In the genomic region with DNA sequence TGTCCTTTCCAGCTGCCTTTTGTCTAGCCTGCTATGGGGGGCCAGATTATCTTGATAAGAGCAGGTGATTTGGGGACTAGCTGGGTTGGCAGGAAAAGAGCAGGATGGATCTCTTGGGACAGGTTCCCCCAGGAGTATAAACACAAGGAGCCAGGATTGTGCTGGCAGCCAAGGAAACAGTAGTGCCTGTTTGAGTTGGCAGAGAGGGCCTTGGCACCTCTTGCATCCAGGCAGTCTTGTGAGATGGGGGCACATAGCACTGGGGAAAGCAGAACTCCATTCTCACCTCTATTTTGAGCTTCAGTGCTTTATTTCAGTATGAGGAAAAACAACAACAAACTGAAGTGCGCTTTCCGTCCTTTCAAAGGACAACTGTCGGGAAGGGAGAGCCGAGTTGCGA, we compare ENCODE assay signal across 23 cellular contexts. TPM values are rescaled to one million over a fixed set of nuclear protein-coding genes. Genes with fewer than 3 reads are reported as not detected.
A peak's percentile ranks its signal among the peaks of the same experiment; 100 is the strongest.
DNase-seq lines count a peak whose midpoint lies in the region; ATAC-seq and TF ChIP-seq lines count a peak whose summit lies in the region.
"Had no signal": no experiment of that assay in that cellular context is flagged by ENCODE, and none has a peak within 500 bp of the region (broad histone marks: within the 10 kb centered on the region; RNA-seq: fewer than 3 reads in every experiment).

No MANE protein-coding gene starts in this region.

- CTCF ChIA-PET in activated CD8-positive, alpha-beta T cell treated with anti-CD3 and anti-CD28 coated beads, Interleukin-2, amount 10 ng/mL, durations not matched to agents 7 days and 5 days (lab: Charles Lee), result interaction anchor here (1.1 to 4.6 kb wide), 4 partner anchors 13 to 54 kb away, joined by 3 to 21 read pairs (median 4); no protein-coding TSS in a partner anchor
- CTCF ChIA-PET in activated CD8-positive, alpha-beta T cell treated with anti-CD3 and anti-CD28 coated beads for 36 hours (lab: Charles Lee), result interaction anchor here (0.8 to 1.5 kb wide), 5 partner anchors 10 to 120 kb away, joined by 3 to 4 read pairs (median 3); a partner anchor contains a TSS
- CTCF ChIA-PET in WTC11 (lab: Charles Lee), result no interaction called here

- no peak for ATAC-seq in activated CD8-positive, alpha-beta T cell treated with anti-CD3 and anti-CD28 coated beads, Interleukin-2, amount 10 ng/mL, durations not matched to agents 7 days and 5 days
- no peak for ATAC-seq in activated CD8-positive, alpha-beta T cell treated with anti-CD3 and anti-CD28 coated beads for 36 hours
- ATAC-seq in WTC11 (no peak), left ventricle myocardium superior (peak; percentile 67), gastrocnemius medialis (peak in 1 of 2 donors; percentile 42)
- ATAC-seq: activated CD4-positive, CD25-positive, alpha-beta regulatory T cell treated with anti-CD3 and anti-CD28 coated beads, Interleukin-2, amount 50 U/mL, for 24 hours; stimulated activated naive CD8-positive, alpha-beta T cell treated with anti-CD3 and anti-CD28 coated beads, Interleukin-15, Interleukin-2, amounts not matched to agents 100 U/mL and 50 U/mL, for 24 hours; T-cell had no signal

- no peak for TF ChIP-seq CTCF in activated CD8-positive, alpha-beta T cell treated with anti-CD3 and anti-CD28 coated beads for 36 hours (IDR thresholded peaks at IDR 0.05)
- TF ChIP-seq CTCF in WTC11 (IDR thresholded peaks at IDR 0.05) (no peak), gastrocnemius medialis (IDR thresholded peaks at IDR 0.05 in 4 of 5, conservative IDR thresholded peaks at IDR 0.05 in 1 of 5) (no peak)

- no peak overlapping the region for H3K4me3 Mint-ChIP-seq in activated CD8-positive, alpha-beta T cell treated with anti-CD3 and anti-CD28 coated beads, Interleukin-2, amount 10 ng/mL, durations not matched to agents 7 days and 5 days
- no peak overlapping the region for H3K4me3 Mint-ChIP-seq in activated CD8-positive, alpha-beta T cell treated with anti-CD3 and anti-CD28 coated beads for 36 hours
- H3K4me3 Mint-ChIP-seq in WTC11, result no peak overlapping the region
- H3K4me3 Mint-ChIP-seq: IgD-negative memory B cell, T-cell had no signal

- no peak for TF ChIP-seq POLR2A in gastrocnemius medialis (IDR thresholded peaks at IDR 0.05)

- no peaks in the 10 kb centered on the region for H3K27me3 ChIP-seq in gastrocnemius medialis
- H3K27me3 ChIP-seq: SJSA1 had no signal

- H3K27ac Mint-ChIP-seq in activated CD8-positive, alpha-beta T cell treated with anti-CD3 and anti-CD28 coated beads, Interleukin-2, amount 10 ng/mL, durations not matched to agents 7 days and 5 days, result peak overlapping the region; percentile 13
- H3K27ac Mint-ChIP-seq in activated CD8-positive, alpha-beta T cell treated with anti-CD3 and anti-CD28 coated beads for 36 hours, result no peak overlapping the region
- peak overlapping the region; percentile 57 for H3K27ac Mint-ChIP-seq in WTC11
- H3K27ac Mint-ChIP-seq: IgD-negative memory B cell, T-cell had no signal

- no peak overlapping the region for H3K4me3 ChIP-seq in gastrocnemius medialis
- H3K4me3 ChIP-seq: lung, SJSA1 had no signal

- H3K9me3 Mint-ChIP-seq in activated CD8-positive, alpha-beta T cell treated with anti-CD3 and anti-CD28 coated beads, Interleukin-2, amount 10 ng/mL, durations not matched to agents 7 days and 5 days (ENCODE audit: insufficient read depth), result no peaks in the 10 kb centered on the region
- no peaks in the 10 kb centered on the region for H3K9me3 Mint-ChIP-seq in activated CD8-positive, alpha-beta T cell treated with anti-CD3 and anti-CD28 coated beads for 36 hours
- H3K9me3 Mint-ChIP-seq in WTC11, result no peaks in the 10 kb centered on the region
- H3K9me3 Mint-ChIP-seq: IgD-negative memory B cell, T-cell had no signal

- H3K36me3 Mint-ChIP-seq in activated CD8-positive, alpha-beta T cell treated with anti-CD3 and anti-CD28 coated beads, Interleukin-2, amount 10 ng/mL, durations not matched to agents 7 days and 5 days (ENCODE audit: low read depth), result peaks cover 44% of the 10 kb centered on the region
- peaks cover 34% of the 10 kb centered on the region for H3K36me3 Mint-ChIP-seq in activated CD8-positive, alpha-beta T cell treated with anti-CD3 and anti-CD28 coated beads for 36 hours (ENCODE audit: low read depth)
- peaks cover 56% of the 10 kb centered on the region for H3K36me3 Mint-ChIP-seq in WTC11

- H3K9me3 ChIP-seq in gastrocnemius medialis, result no peaks in the 10 kb centered on the region
- H3K9me3 ChIP-seq: SJSA1 had no signal

- H3K36me3 ChIP-seq in gastrocnemius medialis, result peaks cover 0 to 52% of the 10 kb centered on the region in 2 donors

- intact Hi-C loops in activated CD8-positive, alpha-beta T cell treated with anti-CD3 and anti-CD28 coated beads for 36 hours (cut with micrococcal nuclease), result no loop called here
- intact Hi-C loops in left ventricle myocardium superior (cut with micrococcal nuclease), result no loop called here
- intact Hi-C loops in gastrocnemius medialis (cut with DNase I; ENCODE audit: low total_unique reads), result no loop called here

- POLR2A ChIA-PET in activated CD8-positive, alpha-beta T cell treated with anti-CD3 and anti-CD28 coated beads, Interleukin-2, amount 10 ng/mL, durations not matched to agents 7 days and 5 days (lab: Charles Lee), result interaction anchor here (0.7 to 1.4 kb wide), 2 partner anchors 11 to 257 kb away, joined by 3 read pairs; no protein-coding TSS in a partner anchor
- POLR2A ChIA-PET in activated CD8-positive, alpha-beta T cell treated with anti-CD3 and anti-CD28 coated beads for 36 hours (lab: Charles Lee), result interaction anchor here (1.2 to 2.4 kb wide), 2 partner anchors 8 to 11 kb away, joined by 3 to 10 read pairs; a partner anchor contains a TSS
- POLR2A ChIA-PET in WTC11 (lab: Charles Lee), result no interaction called here

- H3K27ac ChIP-seq in gastrocnemius medialis, result peak overlapping the region; percentile 38 to 78 (median 62)
- H3K27ac ChIP-seq: 22Rv1, C4-2B, SJSA1 had no signal

- no peaks in the 10 kb centered on the region for H3K27me3 Mint-ChIP-seq in activated CD8-positive, alpha-beta T cell treated with anti-CD3 and anti-CD28 coated beads, Interleukin-2, amount 10 ng/mL, durations not matched to agents 7 days and 5 days (ENCODE audit: low read depth)
- H3K27me3 Mint-ChIP-seq in activated CD8-positive, alpha-beta T cell treated with anti-CD3 and anti-CD28 coated beads for 36 hours, result no peaks in the 10 kb centered on the region
- no peaks in the 10 kb centered on the region for H3K27me3 Mint-ChIP-seq in WTC11 (ENCODE audit: low read depth)
- H3K27me3 Mint-ChIP-seq: IgD-negative memory B cell, T-cell had no signal

- H3K4me1 Mint-ChIP-seq in activated CD8-positive, alpha-beta T cell treated with anti-CD3 and anti-CD28 coated beads, Interleukin-2, amount 10 ng/mL, durations not matched to agents 7 days and 5 days (ENCODE audit: low read depth), result no peaks in the 10 kb centered on the region
- no peaks in the 10 kb centered on the region for H3K4me1 Mint-ChIP-seq in activated CD8-positive, alpha-beta T cell treated with anti-CD3 and anti-CD28 coated beads for 36 hours (ENCODE audit: low read depth)
- no peaks in the 10 kb centered on the region for H3K4me1 Mint-ChIP-seq in WTC11
- H3K4me1 Mint-ChIP-seq: T-cell had no signal

- no peak for DNase-seq in activated CD8-positive, alpha-beta T cell treated with anti-CD3 and anti-CD28 coated beads, Interleukin-2, amount 10 ng/mL, durations not matched to agents 7 days and 5 days
- no peak for DNase-seq in activated CD8-positive, alpha-beta T cell treated with anti-CD3 and anti-CD28 coated beads for 36 hours
- DNase-seq in WTC11 (ENCODE audit: low spot score) (no peak), left ventricle myocardium superior (no peak), gastrocnemius medialis (no peak), GOT3 (lab: John Stamatoyannopoulos, UW) (no peak), DMS 273 treated with DMSO at 0.1 percent for 48 hours (lab: John Stamatoyannopoulos, UW) (no peak)
- DNase-seq in activated T-cell treated with anti-CD3 and anti-CD28 coated beads, Interleukin-2, amount 50 U/mL, for 1 hour, result no peak
- DNase-seq: activated CD4-positive, alpha-beta T cell treated with anti-CD3 and anti-CD28 coated beads, Interleukin-2, amount 50 U/mL, for 48 hours; activated effector memory CD4-positive, alpha-beta T cell treated with anti-CD3 and anti-CD28 coated beads, Interleukin-2, amount 50 U/mL, for 16 hours; effector CD4-positive, alpha-beta T cell; NCI-H1048; NCI-H1694 treated with DMSO at 0.1 percent for 48 hours; NCI-H2171; NCI-H524 treated with DMSO at 0.1 percent for 48 hours; stimulated activated naive CD8-positive, alpha-beta T cell treated with anti-CD3 and anti-CD28 coated beads, Interleukin-15, Interleukin-2, amounts not matched to agents 100 U/mL and 50 U/mL, for 24 hours; T-cell had no signal

- in situ Hi-C loops in gastrocnemius medialis (cut with MboI; ENCODE audit: low sequenced_read_pairs in 4 of 4), result no loop called here

- peaks cover 29 to 57% of the 10 kb centered on the region in 2 donors for H3K4me1 ChIP-seq in gastrocnemius medialis
- H3K4me1 ChIP-seq: SJSA1 had no signal

TF ChIP-seq in WTC11, 78 proteins besides CTCF, POLR2A, EP300 and RAD21 (continues in another document):
- no peak for TF ChIP-seq ZBTB21 (CRISPR knock-in tag; IDR thresholded peaks at IDR 0.05; ENCODE audit: borderline replicate concordance)
- TF ChIP-seq ZNF263 (CRISPR knock-in tag; IDR thresholded peaks at IDR 0.05; ENCODE audit: low read depth), result no peak
- TF ChIP-seq NFYB (CRISPR knock-in tag; conservative IDR thresholded peaks at IDR 0.05; ENCODE audit: low read depth), result no peak
- TF ChIP-seq SOX15 (CRISPR knock-in tag; IDR thresholded peaks at IDR 0.05), result no peak

RNA-seq across cellular contexts. Expression of a gene that starts 9.4 kb away (rescaled TPM):
- total RNA-seq in activated CD8-positive, alpha-beta T cell treated with anti-CD3 and anti-CD28 coated beads, Interleukin-2, amount 10 ng/mL, durations not matched to agents 7 days and 5 days, result 10 to 100 TPM; 18.5 to 18.9 TPM
- 10 to 100 TPM; 23.8 to 24.3 TPM for total RNA-seq in activated CD8-positive, alpha-beta T cell treated with anti-CD3 and anti-CD28 coated beads for 36 hours
- total RNA-seq in WTC11 (2021) (49.9 to 53.3 TPM (median 50.3 TPM) in 3 replicates), left ventricle myocardium superior (13.2 TPM), gastrocnemius medialis (1 to 10 TPM; 4.7 to 8.7 (median 7.8) TPM)

RNA-seq across cellular contexts. Expression of a gene that starts 13.9 kb away (rescaled TPM):
- 100 to 1,000 TPM in 1 of 2 experiments, 10 to 100 TPM in 1; 95.0 to 102 TPM for total RNA-seq in activated CD8-positive, alpha-beta T cell treated with anti-CD3 and anti-CD28 coated beads, Interleukin-2, amount 10 ng/mL, durations not matched to agents 7 days and 5 days
- 10 to 100 TPM; 79.2 to 79.4 TPM for total RNA-seq in activated CD8-positive, alpha-beta T cell treated with anti-CD3 and anti-CD28 coated beads for 36 hours
- total RNA-seq in WTC11 (2021) (221 to 278 TPM (median 253 TPM) in 3 replicates), left ventricle myocardium superior (130 TPM), gastrocnemius medialis (10 to 100 TPM; 46.5 to 89.4 (median 60.1) TPM)

RNA-seq across cellular contexts. Expression of a gene that starts 24.8 kb away (rescaled TPM):
- total RNA-seq in activated CD8-positive, alpha-beta T cell treated with anti-CD3 and anti-CD28 coated beads, Interleukin-2, amount 10 ng/mL, durations not matched to agents 7 days and 5 days, result 10 to 100 TPM; 18.6 to 19.1 TPM
- total RNA-seq in activated CD8-positive, alpha-beta T cell treated with anti-CD3 and anti-CD28 coated beads for 36 hours, result 10 to 100 TPM; 17.4 to 18.1 TPM
- total RNA-seq in WTC11 (2021) (11.0 to 12.6 TPM (median 11.6 TPM) in 3 replicates), left ventricle myocardium superior (108 TPM), gastrocnemius medialis (100 to 1,000 TPM; 166 to 224 (median 200) TPM)
